ENCODE assay signal across 13 cellular contexts in the genomic region with DNA sequence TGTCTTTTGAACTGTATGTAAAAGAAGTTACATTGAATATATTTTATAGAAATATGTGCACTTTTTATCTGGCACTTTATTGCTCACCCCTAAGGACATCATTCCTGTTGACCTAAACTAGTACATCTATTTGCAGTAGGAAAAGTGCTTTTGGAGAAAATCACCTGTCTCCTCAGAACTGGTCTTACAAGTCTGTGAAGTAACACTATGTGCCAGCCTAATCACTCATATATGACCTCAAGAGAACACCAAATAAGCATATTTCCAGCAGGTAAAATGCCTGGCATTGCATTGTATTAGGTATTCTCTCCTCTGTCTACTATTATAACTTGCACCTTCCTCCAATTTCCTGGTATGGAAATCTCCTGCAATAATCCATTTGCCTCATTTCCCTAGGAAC. TPM values are rescaled to one million over a fixed set of nuclear protein-coding genes. Genes with fewer than 3 reads are reported as not detected.
"Had no signal": no experiment of that assay in that cellular context is flagged by ENCODE, and none has a peak within 500 bp of the region (broad histone marks: within the 10 kb centered on the region; RNA-seq: fewer than 3 reads in every experiment).

No MANE protein-coding gene starts in this region.

- H3K27ac Mint-ChIP-seq: activated T-helper 17 cell treated with anti-CD3 and anti-CD28 coated beads, Interleukin-2, amount 50 U/mL, for 72 hours; mesothelial cell of epicardium; nephron progenitor cell had no signal

- H3K4me1 Mint-ChIP-seq: activated T-helper 17 cell treated with anti-CD3 and anti-CD28 coated beads, Interleukin-2, amount 50 U/mL, for 72 hours had no signal

- DNase-seq: activated naive CD4-positive, alpha-beta T cell treated with Interleukin-2 at 50 U/mL for 16 hours; caudate nucleus; nephron progenitor cell; occipital lobe; spleen had no signal

- H3K36me3 ChIP-seq: esophagus muscularis mucosa, prostate gland, spleen, transverse colon had no signal

- H3K36me3 Mint-ChIP-seq: mesothelial cell of epicardium had no signal

- H3K27me3 ChIP-seq: esophagus muscularis mucosa, spleen, transverse colon had no signal

- H3K9me3 Mint-ChIP-seq: activated T-helper 17 cell treated with anti-CD3 and anti-CD28 coated beads, Interleukin-2, amount 50 U/mL, for 72 hours; mesothelial cell of epicardium; nephron progenitor cell had no signal

- H3K4me3 Mint-ChIP-seq: activated T-helper 17 cell treated with anti-CD3 and anti-CD28 coated beads, Interleukin-2, amount 50 U/mL, for 72 hours; mesothelial cell of epicardium; nephron progenitor cell had no signal

- H3K4me3 ChIP-seq: esophagus muscularis mucosa, prostate gland, SK-N-MC, spleen, transverse colon had no signal

- ATAC-seq: activated CD4-positive, CD25-positive, alpha-beta regulatory T cell treated with anti-CD3 and anti-CD28 coated beads, Interleukin-2, amount 50 U/mL, for 24 hours; activated T-helper 17 cell treated with anti-CD3 and anti-CD28 coated beads, Interleukin-2, amount 50 U/mL, for 72 hours; sciatic nerve had no signal

- H3K9me3 ChIP-seq: esophagus muscularis mucosa, prostate gland, spleen, transverse colon had no signal

- H3K27ac ChIP-seq: esophagus muscularis mucosa, SK-N-MC, spleen, transverse colon had no signal

RNA-seq across cellular contexts. Expression of gene GASK1B, which starts 4.0 kb away (rescaled TPM):
- total RNA-seq: activated T-helper 17 cell treated with anti-CD3 and anti-CD28 coated beads, Interleukin-2, amount 50 U/mL, for 72 hours had no signal
